ENCODE assay signal across 15 cellular contexts in genomic region chr13:22175211-22175610, GRCh38.
DNase-seq lines count a peak whose midpoint lies in the region; TF ChIP-seq lines count a peak whose summit lies in the region.
"Had no signal": no experiment of that assay in that cellular context is flagged by ENCODE, and none has a peak within 500 bp of the region (broad histone marks: within the 10 kb centered on the region; RNA-seq: fewer than 3 reads in every experiment).

No MANE protein-coding gene starts in this region.

- H3K4me1 ChIP-seq in Karpas-422 (ENCODE audit: low read length) = no peaks in the 10 kb centered on the region
- H3K4me1 ChIP-seq: A549, BE2C, HAP-1 had no signal

- H3K4me3 ChIP-seq in Karpas-422 (ENCODE audit: low read length) (no peak overlapping the region), epithelial cell of proximal tubule (ENCODE audit: low read depth, low read length) (no peak overlapping the region)
- H3K4me3 ChIP-seq: A549, GM23248, HAP-1 had no signal

- peaks cover 7% of the 10 kb centered on the region for H3K4me1 Mint-ChIP-seq in nephron progenitor cell
- H3K4me1 Mint-ChIP-seq: IgD-negative memory B cell had no signal

- intact Hi-C loops in posterior vena cava (cut with DNase I) = no loop called here

- no peaks in the 10 kb centered on the region for H3K36me3 ChIP-seq in Karpas-422 (ENCODE audit: insufficient read depth, low read length)
- H3K36me3 ChIP-seq: BE2C, HAP-1 had no signal

- peaks cover 9% of the 10 kb centered on the region for H3K27me3 Mint-ChIP-seq in nephron progenitor cell (ENCODE audit: low read depth, poor library complexity)

- peaks cover 37% of the 10 kb centered on the region for H3K9me3 Mint-ChIP-seq in nephron progenitor cell
- H3K9me3 Mint-ChIP-seq: IgD-negative memory B cell had no signal

- no peaks in the 10 kb centered on the region for H3K9me2 ChIP-seq in Karpas-422 (replicated peaks; ENCODE audit: insufficient read depth, low read length)

- TF ChIP-seq CTCF in epithelial cell of proximal tubule (conservative IDR thresholded peaks at IDR 0.05; ENCODE audit: low read depth, low read length) (peak; percentile 5), nephron progenitor cell (IDR thresholded peaks at IDR 0.05) (no peak), GM13977 (IDR thresholded peaks at IDR 0.05; ENCODE audit: extremely low read depth, insufficient read depth, missing control alignments) (no peak)

- in situ Hi-C loops in GM13977 (cut with MboI; ENCODE audit: low pct_unique_long_range_greater_than_20kb, low sequenced_read_pairs, unreplicated experiment) = no loop called here

- H3K9me3 ChIP-seq in Karpas-422 (ENCODE audit: low read length) = no peaks in the 10 kb centered on the region
- H3K9me3 ChIP-seq: A549, BE2C had no signal

- H3K9ac ChIP-seq in Karpas-422 (ENCODE audit: low read length) = no peak overlapping the region
- H3K9ac ChIP-seq: GM23248 had no signal

- H3K4me3 Mint-ChIP-seq in nephron progenitor cell = no peak overlapping the region
- H3K4me3 Mint-ChIP-seq: CD4-positive, alpha-beta memory T cell; IgD-negative memory B cell had no signal

- H3K27ac ChIP-seq in Karpas-422 (ENCODE audit: low read length) = no peak overlapping the region
- H3K27ac ChIP-seq: A549, C4-2B, GM23248 had no signal

- DNase-seq in Karpas-422 = peak; percentile 52
- DNase-seq in epithelial cell of proximal tubule (ENCODE audit: low read depth) = no peak
- no peak for DNase-seq in nephron progenitor cell
- no peak for DNase-seq in posterior vena cava (ENCODE audit: low spot score)
- DNase-seq in effector CD8-positive, alpha-beta T cell (lab: John Stamatoyannopoulos, UW) = no peak
- DNase-seq in GM13977 (ENCODE audit: low spot score) = no peak
- no peak for DNase-seq in mucosa of gallbladder (ENCODE audit: low spot score)
- DNase-seq: BE2C; CD4-positive, alpha-beta memory T cell; DMS79; GM23248 had no signal

- H3K36me3 Mint-ChIP-seq in nephron progenitor cell (ENCODE audit: low read depth) = peaks cover 71% of the 10 kb centered on the region
- H3K36me3 Mint-ChIP-seq: IgD-negative memory B cell had no signal

- no peaks in the 10 kb centered on the region for H3K79me2 ChIP-seq in Karpas-422 (ENCODE audit: low read length)

- H3K27me3 ChIP-seq in Karpas-422 (ENCODE audit: low read length) = no peaks in the 10 kb centered on the region
- H3K27me3 ChIP-seq: BE2C had no signal

- H2AFZ ChIP-seq in Karpas-422 (ENCODE audit: low read length) = no peak overlapping the region
- H2AFZ ChIP-seq: GM23248 had no signal

- peak overlapping the region; percentile 41 for H3K27ac Mint-ChIP-seq in nephron progenitor cell
- H3K27ac Mint-ChIP-seq: IgD-negative memory B cell had no signal

- no peaks in the 10 kb centered on the region for H4K20me1 ChIP-seq in Karpas-422 (ENCODE audit: insufficient read depth, low read depth, low read length)

- H3K4me2 ChIP-seq in Karpas-422 (ENCODE audit: low read depth, low read length, poor library complexity, severe bottlenecking) = no peak overlapping the region
- H3K4me2 ChIP-seq: A549 had no signal
